ENCODE assay signal across 11 cellular contexts in genomic region chr7:80277434-80278427, GRCh38.
DNase-seq lines count a peak whose midpoint lies in the region; ATAC-seq and TF ChIP-seq lines count a peak whose summit lies in the region.
"Had no signal": no experiment of that assay in that cellular context is flagged by ENCODE, and none has a peak within 500 bp of the region (broad histone marks: within the 10 kb centered on the region; RNA-seq: fewer than 3 reads in every experiment).

No MANE protein-coding gene starts in this region.

- TF ChIP-seq CTCF in heart right ventricle (IDR thresholded peaks at IDR 0.05) (no peak), body of pancreas (IDR thresholded peaks at IDR 0.05) (no peak)

- peak in 7 of 8 donors; percentile 64 to 88 (median 83) for ATAC-seq in heart right ventricle
- peak; percentile 21 for ATAC-seq in body of pancreas
- no peak for ATAC-seq in HG03280 (IDR thresholded peaks at IDR 0.05; ENCODE audit: unreplicated experiment)
- ATAC-seq in HG03025 (IDR thresholded peaks at IDR 0.05; ENCODE audit: low FRiP score, unreplicated experiment) = no peak
- ATAC-seq in GM21381 (IDR thresholded peaks at IDR 0.05; ENCODE audit: unreplicated experiment) = no peak

- H3K9me3 ChIP-seq in heart right ventricle (no peaks in the 10 kb centered on the region), body of pancreas (no peaks in the 10 kb centered on the region)
- H3K9me3 ChIP-seq: BLaER1 treated with 17β-estradiol and CSF1 and Interleukin-3, amounts not matched to agents 10 nM and 100 nM had no signal

- H3K4me1 ChIP-seq in heart right ventricle (peaks cover 0 to 64% (median 30%) of the 10 kb centered on the region in 9 donors), body of pancreas (peaks cover 14% of the 10 kb centered on the region)

- DNase-seq in heart right ventricle = peak in 1 of 2 donors; percentile 12
- no peak for DNase-seq in cardiac septum (ENCODE audit: low spot score)
- DNase-seq in body of pancreas = no peak
- DNase-seq in kidney tubule cell (ENCODE audit: low spot score) = peak; percentile 91
- no peak for DNase-seq in stimulated activated CD4-positive, alpha-beta T cell treated with anti-CD3 and anti-CD28 coated beads, Interleukin-2, amount 100 ng/mL, for 48 hours
- DNase-seq: activated CD8-positive, alpha-beta memory T cell treated with anti-CD3 and anti-CD28 coated beads, Interleukin-2, amount 50 U/mL, for 4 hours; hypothalamus had no signal

- H3K36me3 ChIP-seq in heart right ventricle = no peaks in the 10 kb centered on the region
- no peaks in the 10 kb centered on the region for H3K36me3 ChIP-seq in body of pancreas (replicated peaks in 1 of 2; ENCODE audit: insufficient read depth in 1 of 2, low read depth in 2 of 2)
- H3K36me3 ChIP-seq: BLaER1 treated with 17β-estradiol and CSF1 and Interleukin-3, amounts not matched to agents 10 nM and 100 nM had no signal

- intact Hi-C loops in heart right ventricle (cut with DNase I) (loop anchor here in 4 of 10 donors (5.0 to 10.0 kb wide), 3 partner anchors 53 to 145 kb away; partner anchors contain the start of gene GNAI1 (in 1 of the 4)), cardiac septum (cut with DNase I) (loop anchor here (2.0 to 5.0 kb wide), 2 partner anchors 79 to 140 kb away; no protein-coding TSS in a partner anchor), body of pancreas (cut with DNase I) (no loop called here)

- H3K27me3 ChIP-seq in heart right ventricle (no peaks in the 10 kb centered on the region), body of pancreas (no peaks in the 10 kb centered on the region)
- H3K27me3 ChIP-seq: BLaER1 treated with 17β-estradiol and CSF1 and Interleukin-3, amounts not matched to agents 10 nM and 100 nM had no signal

- H3K4me3 ChIP-seq in heart right ventricle (no peak overlapping the region), body of pancreas (no peak overlapping the region)
- H3K4me3 ChIP-seq: BLaER1 treated with 17β-estradiol and CSF1 and Interleukin-3, amounts not matched to agents 10 nM and 100 nM had no signal

- no peak for TF ChIP-seq POLR2A in body of pancreas (IDR thresholded peaks at IDR 0.05)

- peak overlapping the region in 8 of 10 donors; percentile 23 to 84 (median 72) for H3K27ac ChIP-seq in heart right ventricle
- H3K27ac ChIP-seq in body of pancreas = peak overlapping the region in 2 of 4 donors; percentile 51 to 53
- H3K27ac ChIP-seq: BLaER1 treated with 17β-estradiol and CSF1 and Interleukin-3, amounts not matched to agents 10 nM and 100 nM had no signal

- 40 to 43% methylated on average over 6 of the region's 6 CpGs for WGBS in heart right ventricle, 2 donors
- WGBS in body of pancreas, 2 donors = 25 to 32% methylated on average over 6 of the region's 6 CpGs

Comparison
In these comparisons a context has a peak if more than half of its experiments do, and no peak if none do; other contexts are left out.
1. ATAC-seq: peak in heart right ventricle (7 of 8) and body of pancreas (single experiment); none in HG03280 (single experiment), HG03025 (single experiment) and GM21381 (single experiment).